In genomic region chr14:28765169-28765906, GRCh38 we compare ENCODE assay signal across 8 cellular contexts. TPM values are rescaled to one million over a fixed set of nuclear protein-coding genes. Genes with fewer than 3 reads are reported as not detected.
A peak's percentile ranks its signal among the peaks of the same experiment; 100 is the strongest.
DNase-seq lines count a peak whose midpoint lies in the region; ATAC-seq and TF ChIP-seq lines count a peak whose summit lies in the region.
"Had no signal": no experiment of that assay in that cellular context is flagged by ENCODE, and none has a peak within 500 bp of the region (broad histone marks: within the 10 kb centered on the region; RNA-seq: fewer than 3 reads in every experiment).

No MANE protein-coding gene starts in this region.

- TF ChIP-seq EP300 in upper lobe of left lung (IDR thresholded peaks at IDR 0.05), result no peak

- DNase-seq in endothelial cell (ENCODE audit: low spot score) (no peak), osteocyte (ENCODE audit: extremely low spot score, unreplicated experiment) (no peak), T-helper 9 cell (no peak), upper lobe of left lung (no peak), amniotic stem cell (lab: John Stamatoyannopoulos, UW) (no peak)

- H3K27ac Mint-ChIP-seq in endothelial cell (ENCODE audit: unreplicated experiment), result peak overlapping the region; percentile 52
- no peak overlapping the region for H3K27ac Mint-ChIP-seq in osteocyte (ENCODE audit: unreplicated experiment)

- H3K9me3 ChIP-seq in ES-I3 (ENCODE audit: control insufficient read depth, insufficient read depth, low read length), result no peaks in the 10 kb centered on the region
- no peaks in the 10 kb centered on the region for H3K9me3 ChIP-seq in HUES48 (ENCODE audit: control insufficient read depth, insufficient read depth, low read length)
- H3K9me3 ChIP-seq in upper lobe of left lung, result peaks cover 0 to 9% (median 0%) of the 10 kb centered on the region in 4 donors

- peaks cover 9% of the 10 kb centered on the region for H3K36me3 Mint-ChIP-seq in endothelial cell (ENCODE audit: low read depth, unreplicated experiment)
- no peaks in the 10 kb centered on the region for H3K36me3 Mint-ChIP-seq in osteocyte (ENCODE audit: unreplicated experiment)

- TF ChIP-seq CTCF in endothelial cell (IDR thresholded peaks at IDR 0.05; ENCODE audit: unreplicated experiment) (no peak), osteocyte (IDR thresholded peaks at IDR 0.05) (no peak), upper lobe of left lung (IDR thresholded peaks at IDR 0.05) (no peak)

- H3K27ac ChIP-seq in HUES48 (ENCODE audit: low read depth, low read length) (no peak overlapping the region), upper lobe of left lung (no peak overlapping the region)

- H3K9ac ChIP-seq in ES-I3 (ENCODE audit: low read depth, low read length), result peak overlapping the region; percentile 68
- H3K9ac ChIP-seq in HUES48 (ENCODE audit: low read depth, low read length), result no peak overlapping the region

- ATAC-seq in upper lobe of left lung (ENCODE audit: low FRiP score in 2 of 2), result no peak

- H3K4me3 Mint-ChIP-seq in endothelial cell (ENCODE audit: unreplicated experiment) (peak overlapping the region; percentile 86), osteocyte (ENCODE audit: unreplicated experiment) (peak overlapping the region; percentile 41)

- peaks cover 6% of the 10 kb centered on the region for H3K4me1 ChIP-seq in ES-I3 (ENCODE audit: insufficient read depth, low read length)
- H3K4me1 ChIP-seq in HUES48 (ENCODE audit: control insufficient read depth, insufficient read depth, low read length), result peaks cover 14% of the 10 kb centered on the region; the same call in 1 of the 2 replicates
- peaks cover 13 to 24% (median 17%) of the 10 kb centered on the region in 4 donors for H3K4me1 ChIP-seq in upper lobe of left lung

- TF ChIP-seq POLR2A in upper lobe of left lung (IDR thresholded peaks at IDR 0.05), result no peak

- peaks cover 31% of the 10 kb centered on the region for H3K4me1 Mint-ChIP-seq in endothelial cell (ENCODE audit: unreplicated experiment)
- peaks cover 12% of the 10 kb centered on the region for H3K4me1 Mint-ChIP-seq in osteocyte (ENCODE audit: unreplicated experiment)

- H3K27me3 ChIP-seq in HUES48 (ENCODE audit: control insufficient read depth, insufficient read depth, low read length) (peaks cover 94% of the 10 kb centered on the region), upper lobe of left lung (peaks cover 0 to 68% (median 34%) of the 10 kb centered on the region in 4 donors)

- H3K27me3 Mint-ChIP-seq in endothelial cell (ENCODE audit: unreplicated experiment), result peaks cover 49% of the 10 kb centered on the region
- peaks cover 76% of the 10 kb centered on the region for H3K27me3 Mint-ChIP-seq in osteocyte (ENCODE audit: unreplicated experiment)

- H3K36me3 ChIP-seq in ES-I3 (ENCODE audit: insufficient read depth, low read length) (no peaks in the 10 kb centered on the region), HUES48 (ENCODE audit: control insufficient read depth, insufficient read depth, low read length) (no peaks in the 10 kb centered on the region), upper lobe of left lung (no peaks in the 10 kb centered on the region)

- H3K4me3 ChIP-seq in HUES48 (ENCODE audit: low read depth, low read length), result peak overlapping the region; percentile 68
- peak overlapping the region in 1 of 4 donors; percentile 38 for H3K4me3 ChIP-seq in upper lobe of left lung

- 7 to 12% methylated on average over 28 to 30 of the region's 30 CpGs for WGBS in upper lobe of left lung, 2 donors

- H3K9me3 Mint-ChIP-seq in endothelial cell (ENCODE audit: unreplicated experiment), result no peaks in the 10 kb centered on the region
- no peaks in the 10 kb centered on the region for H3K9me3 Mint-ChIP-seq in osteocyte (ENCODE audit: unreplicated experiment)

RNA-seq across cellular contexts. Expression of gene FOXG1, which starts 1.2 kb away (rescaled TPM):
- 1.8 TPM for total RNA-seq in endothelial cell (ENCODE audit: unreplicated experiment)
- not detected in 2 replicates for total RNA-seq in osteocyte
- not detected for total RNA-seq in upper lobe of left lung
- total RNA-seq: LHCN-M2 had no signal
